11 cellular contexts compared by ENCODE assay signal in the genomic region with DNA sequence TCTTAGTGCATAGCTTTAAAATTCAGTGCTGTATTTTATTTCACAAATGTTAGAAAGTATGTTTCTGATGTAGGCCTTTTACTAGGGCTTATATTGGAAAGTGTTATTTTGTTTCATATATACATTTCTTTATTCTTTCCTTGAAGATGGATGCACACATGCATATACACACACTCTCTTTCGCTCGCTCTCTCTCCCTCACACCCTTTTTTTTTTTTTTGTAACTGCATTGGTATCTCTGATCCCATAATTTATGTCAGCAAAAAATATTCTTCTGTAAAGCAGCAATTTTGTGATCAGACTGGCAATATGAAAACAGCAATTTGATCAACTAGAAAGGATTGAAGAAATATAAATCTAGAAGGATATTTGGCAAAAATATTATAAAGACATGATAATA. TPM values are rescaled to one million over a fixed set of nuclear protein-coding genes. Genes with fewer than 3 reads are reported as not detected.
A peak's percentile ranks its signal among the peaks of the same experiment; 100 is the strongest.
DNase-seq lines count a peak whose midpoint lies in the region; ATAC-seq and TF ChIP-seq lines count a peak whose summit lies in the region.
"Had no signal": no experiment of that assay in that cellular context is flagged by ENCODE, and none has a peak within 500 bp of the region (broad histone marks: within the 10 kb centered on the region; RNA-seq: fewer than 3 reads in every experiment).

No MANE protein-coding gene starts in this region.

- peak overlapping the region; percentile 89 for H3K27ac ChIP-seq in CD4-positive, alpha-beta memory T cell (ENCODE audit: low read depth, low read length)
- no peak overlapping the region for H3K27ac ChIP-seq in brain microvascular endothelial cell

- H3K4me3 ChIP-seq in CD4-positive, alpha-beta memory T cell (ENCODE audit: low read length in 2 of 2): peak overlapping the region in 1 of 2 donors; percentile 93
- peak overlapping the region; percentile 18 for H3K4me3 ChIP-seq in brain microvascular endothelial cell (ENCODE audit: low read depth, low read length)

- no peaks in the 10 kb centered on the region for H3K9me3 ChIP-seq in CD4-positive, alpha-beta memory T cell (ENCODE audit: control insufficient read depth in 1 of 2, low read length in 2 of 2)

- no peak for ATAC-seq in HG02840 (IDR thresholded peaks at IDR 0.05; ENCODE audit: low FRiP score, unreplicated experiment)
- ATAC-seq: activated CD4-positive, CD25-positive, alpha-beta regulatory T cell treated with anti-CD3 and anti-CD28 coated beads, Interleukin-2, amount 50 U/mL, for 24 hours had no signal

- H3K27me3 ChIP-seq in CD4-positive, alpha-beta memory T cell (ENCODE audit: insufficient read depth, low read length): no peaks in the 10 kb centered on the region
- H3K27me3 ChIP-seq in brain microvascular endothelial cell (replicated peaks): no peaks in the 10 kb centered on the region

- H3K9me3 Mint-ChIP-seq in CD4-positive, alpha-beta memory T cell: no peaks in the 10 kb centered on the region
- H3K9me3 Mint-ChIP-seq in IgD-negative memory B cell (no peaks in the 10 kb centered on the region), nephron (no peaks in the 10 kb centered on the region)

- POLR2A ChIA-PET in CD4-positive, alpha-beta memory T cell (lab: Charles Lee; ENCODE audit: partially characterized antibody): interaction anchor here (1.1 to 2.7 kb wide), 2 partner anchors 502 to 1565 kb away, joined by 3 to 23 read pairs; partner anchors contain the start of gene MMADHC

- no peak for DNase-seq in CD4-positive, alpha-beta memory T cell
- DNase-seq in brain microvascular endothelial cell (no peak), OCI-M2 (lab: John Stamatoyannopoulos, UW; ENCODE audit: unreplicated experiment) (no peak), NOMO-1 treated with dmso at 0.1 percent for 144 hours (lab: John Stamatoyannopoulos, UW; ENCODE audit: unreplicated experiment) (no peak), epidermal melanocyte (ENCODE audit: insufficient read length, low spot score) (no peak)
- DNase-seq: cortex of kidney, NCI-H345 had no signal

- CTCF ChIA-PET in CD4-positive, alpha-beta memory T cell (lab: Charles Lee; ENCODE audit: partially characterized antibody): interaction anchor here (1.0 to 3.6 kb wide), 4 partner anchors 32 to 502 kb away, joined by 3 to 15 read pairs (median 4); no protein-coding TSS in a partner anchor

- H3K4me1 Mint-ChIP-seq in CD4-positive, alpha-beta memory T cell: peaks cover 35 to 77% (median 51%) of the 10 kb centered on the region in 4 donors
- peaks cover 25 to 40% (median 28%) of the 10 kb centered on the region in 3 donors for H3K4me1 Mint-ChIP-seq in IgD-negative memory B cell
- peaks cover 41% of the 10 kb centered on the region for H3K4me1 Mint-ChIP-seq in nephron

- TF ChIP-seq CTCF in brain microvascular endothelial cell (IDR thresholded peaks at IDR 0.05; ENCODE audit: low read depth, low read length, missing control alignments) (no peak), nephron (IDR thresholded peaks at IDR 0.05; ENCODE audit: unreplicated experiment in 3 of 3) (no peak)

- no peaks in the 10 kb centered on the region for H3K36me3 ChIP-seq in CD4-positive, alpha-beta memory T cell (ENCODE audit: insufficient read depth, low read length)
- no peaks in the 10 kb centered on the region for H3K36me3 ChIP-seq in brain microvascular endothelial cell (replicated peaks)

- H3K27ac Mint-ChIP-seq in CD4-positive, alpha-beta memory T cell: peak overlapping the region in 5 of 7 donors; percentile 68 to 85 (median 80)
- H3K27ac Mint-ChIP-seq in IgD-negative memory B cell: peak overlapping the region in 1 of 3 donors; percentile 72
- H3K27ac Mint-ChIP-seq in nephron: peak overlapping the region; percentile 66 to 98 (median 95)

- in situ Hi-C loops in brain microvascular endothelial cell (cut with HindIII; ENCODE audit: low pct_ligation_motif_present, low sequenced_read_pairs): no loop called here

- H3K27me3 Mint-ChIP-seq in CD4-positive, alpha-beta memory T cell: no peaks in the 10 kb centered on the region
- H3K27me3 Mint-ChIP-seq in IgD-negative memory B cell (no peaks in the 10 kb centered on the region), nephron (ENCODE audit: low read depth) (no peaks in the 10 kb centered on the region)

- peaks cover 6 to 21% of the 10 kb centered on the region in 2 donors for H3K36me3 Mint-ChIP-seq in CD4-positive, alpha-beta memory T cell
- H3K36me3 Mint-ChIP-seq in IgD-negative memory B cell (no peaks in the 10 kb centered on the region), nephron (ENCODE audit: low read depth) (no peaks in the 10 kb centered on the region)

- H3K4me3 Mint-ChIP-seq in CD4-positive, alpha-beta memory T cell: peak overlapping the region; percentile 53 to 99 (median 80)
- H3K4me3 Mint-ChIP-seq in IgD-negative memory B cell (peak overlapping the region in 3 of 4 donors; percentile 83 to 91 (median 85)), nephron (peak overlapping the region; percentile 98 to 99 (median 99))

- peaks cover 50% of the 10 kb centered on the region for H3K4me1 ChIP-seq in CD4-positive, alpha-beta memory T cell (ENCODE audit: insufficient read depth, low read length)

- intact Hi-C loops in CD4-positive, alpha-beta memory T cell (cut with micrococcal nuclease): loop anchor here (5.0 kb wide), 1 partner anchor 504 kb away; no protein-coding TSS in a partner anchor

RNA-seq across cellular contexts. Expression of gene MBD5, which starts 2.0 kb away (rescaled TPM):
- 10 to 100 TPM; 52.5 to 64.5 TPM for total RNA-seq in CD4-positive, alpha-beta memory T cell
- polyA plus RNA-seq in CD4-positive, alpha-beta memory T cell: 10 to 100 TPM in 1 of 2 donors, 1 to 10 TPM in 1; 3.1 to 15.4 TPM
- 6.8 TPM for polyA plus RNA-seq in IgD-negative memory B cell

RNA-seq across cellular contexts. Expression of gene ORC4, which starts 2.3 kb away (rescaled TPM):
- 10 to 100 TPM; 59.4 to 60.1 TPM for total RNA-seq in CD4-positive, alpha-beta memory T cell
- 10 to 100 TPM; 42.9 to 52.7 TPM for polyA plus RNA-seq in CD4-positive, alpha-beta memory T cell
- polyA plus RNA-seq in IgD-negative memory B cell: 42.7 TPM
